ENCODE assay signal across 22 cellular contexts in the genomic region with DNA sequence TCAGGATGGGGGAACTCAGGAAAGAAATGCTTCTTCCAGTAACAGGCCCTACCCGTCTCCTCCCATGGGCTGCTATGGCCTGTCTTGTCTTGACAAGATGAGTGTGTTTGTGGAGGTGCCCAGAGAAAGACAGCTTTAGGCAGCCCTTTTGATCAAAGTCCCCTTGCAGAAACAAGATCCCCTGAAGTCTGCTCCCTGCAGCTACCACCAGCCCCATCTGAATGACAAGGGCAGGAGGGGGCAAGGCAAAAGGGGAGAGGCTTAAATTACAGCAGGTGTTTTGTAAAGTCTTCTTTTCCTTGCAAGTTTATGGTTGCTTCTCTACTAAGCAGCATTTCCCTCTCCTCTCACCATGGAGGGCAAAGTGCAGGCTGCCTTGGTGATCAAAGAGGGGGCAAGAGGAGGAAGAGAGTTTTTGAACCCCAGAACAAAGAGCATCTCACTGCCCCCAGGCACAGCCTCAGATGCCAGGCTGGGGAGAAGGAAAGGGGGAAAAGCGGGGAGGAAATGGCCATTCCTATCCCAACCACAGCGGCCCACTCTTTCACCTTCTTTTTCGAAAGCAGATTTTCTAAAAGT. TPM values are rescaled to one million over a fixed set of nuclear protein-coding genes. Genes with fewer than 3 reads are reported as not detected.
"Had no signal": no experiment of that assay in that cellular context is flagged by ENCODE, and none has a peak within 500 bp of the region (broad histone marks: within the 10 kb centered on the region; RNA-seq: fewer than 3 reads in every experiment).

No MANE protein-coding gene starts in this region.

- DNase-seq: activated CD4-positive, alpha-beta T cell treated with anti-CD3 and anti-CD28 coated beads for 4 hours; activated CD4-positive, alpha-beta T cell treated with anti-CD3 and anti-CD28 coated beads, Interleukin-2, amount 50 U/mL, for 48 hours; activated CD4-positive, CD25-positive, alpha-beta regulatory T cell; activated naive CD4-positive, alpha-beta T cell treated with Interleukin-2 at 50 U/mL for 16 hours; activated naive CD8-positive, alpha-beta T cell treated with anti-CD3 and anti-CD28 coated beads for 36 hours; activated T-cell treated with anti-CD3 and anti-CD28 coated beads, Interleukin-2, amount 50 U/mL, for 48 hours; central memory CD4-positive, alpha-beta T cell; effector memory CD4-positive, alpha-beta T cell; glutamatergic neuron; hippocampal formation; left lung; naive thymus-derived CD4-positive, alpha-beta T cell; pancreas; psoas muscle; stimulated activated CD4-positive, alpha-beta T cell treated with anti-CD3 and anti-CD28 coated beads, Interleukin-1b, Interleukin-23, amount 100 ng/mL, for 48 hours; substantia nigra; T-helper 17 cell; tibial artery had no signal

- H3K9me3 ChIP-seq: left lung, pancreas, psoas muscle, right atrium auricular region, tibial artery had no signal

- H3K4me1 ChIP-seq: left lung, psoas muscle, right atrium auricular region, tibial artery had no signal

- H3K36me3 ChIP-seq: left lung, pancreas, right atrium auricular region, tibial artery had no signal

- ATAC-seq: esophagus mucosa; left lung; naive thymus-derived CD4-positive, alpha-beta T cell; pancreas; psoas muscle; T-helper 17 cell had no signal

- H3K4me3 ChIP-seq: left lung, pancreas, psoas muscle, right atrium auricular region, skin epidermis, tibial artery had no signal

- H3K27ac ChIP-seq: left lung, pancreas, psoas muscle, right atrium auricular region, skin epidermis, tibial artery had no signal

- H3K27me3 ChIP-seq: pancreas, right atrium auricular region had no signal

RNA-seq across cellular contexts. Expression of gene EVA1A, which starts 6.7 kb away (rescaled TPM):
- total RNA-seq: activated CD8-positive, alpha-beta memory T cell treated with anti-CD3 and anti-CD28 coated beads for 36 hours; T-helper 17 cell had no signal
